Comparison of ENCODE assay signal across 1 cellular context in genomic region chr1:37926061-37926924, GRCh38.
TF ChIP-seq lines count a peak whose summit lies in the region.

No MANE protein-coding gene starts in this region.

TF ChIP-seq in GM12878, 131 proteins besides CTCF, POLR2A, EP300 and RAD21 (continued from another document):
- peak; percentile 44; the same call in 1 of the 2 replicates for TF ChIP-seq DPF2 (IDR thresholded peaks at IDR 0.05)
- peak; percentile 54 for TF ChIP-seq ATF2 (IDR thresholded peaks at IDR 0.05; ENCODE audit: low read length)
- TF ChIP-seq MYC (IDR thresholded peaks at IDR 0.05; ENCODE audit: insufficient read depth, insufficient read length, insufficient replicate concordance, low read length, severe bottlenecking): no peak
- peak; percentile 26 for TF ChIP-seq NBN (IDR thresholded peaks at IDR 0.05)
- peak; percentile 25; the same call in 1 of the 2 replicates for TF ChIP-seq ATF7 (IDR thresholded peaks at IDR 0.05; ENCODE audit: low read depth)
- TF ChIP-seq SRF (IDR thresholded peaks at IDR 0.05; ENCODE audit: low read depth in 2 of 2, low read length in 2 of 2): 0 out of 4 replicates have a peak, but pooled peaks of 1 of the 2 experiments have one; percentile 49
- peak; percentile 72 for TF ChIP-seq ZNF217 (IDR thresholded peaks at IDR 0.05)
- TF ChIP-seq BHLHE40 (IDR thresholded peaks at IDR 0.05; ENCODE audit: borderline replicate concordance in 1 of 2, low read depth in 2 of 2, low read length in 1 of 2): 0 out of 4 replicates have a peak, but pooled peaks of 1 of the 2 experiments have one; percentile 21
- TF ChIP-seq BMI1 (IDR thresholded peaks at IDR 0.05; ENCODE audit: borderline replicate concordance): no peak
- peak; percentile 84 for TF ChIP-seq NR2F1 (conservative IDR thresholded peaks at IDR 0.05)
- TF ChIP-seq ASH2L (IDR thresholded peaks at IDR 0.05; ENCODE audit: borderline replicate concordance, low read depth): peak; percentile 59; the same call in 1 of the 2 replicates
- TF ChIP-seq GATAD2B (conservative IDR thresholded peaks at IDR 0.05; ENCODE audit: low read depth): no peak
- TF ChIP-seq SREBF1 (IDR thresholded peaks at IDR 0.05; ENCODE audit: low read length): 0 out of 2 replicates have a peak, but pooled peaks have one; percentile 14
- no peak for TF ChIP-seq MTA2 (IDR thresholded peaks at IDR 0.05; ENCODE audit: low read depth)
- 0 out of 2 replicates have a peak, but pooled peaks have one; percentile 35 for TF ChIP-seq NR2C1 (IDR thresholded peaks at IDR 0.05)
- TF ChIP-seq POU2F2 (IDR thresholded peaks at IDR 0.05; ENCODE audit: borderline replicate concordance, low read depth, low read length): peak; percentile 58; the same call in 1 of the 3 replicates
- TF ChIP-seq JUND (IDR thresholded peaks at IDR 0.05; ENCODE audit: low read depth, low read length): no peak
- peak; percentile 84 for TF ChIP-seq MEF2A (IDR thresholded peaks at IDR 0.05; ENCODE audit: insufficient read depth, low read depth, low read length)
- TF ChIP-seq IKZF2 (IDR thresholded peaks at IDR 0.05): 0 out of 4 replicates have a peak, but pooled peaks of 1 of the 2 experiments have one; percentile 8
- TF ChIP-seq SMARCA5 (IDR thresholded peaks at IDR 0.05): peak; percentile 82
- no peak for TF ChIP-seq JUNB (IDR thresholded peaks at IDR 0.05)
- peak; percentile 46; the same call in 1 of the 2 replicates for TF ChIP-seq NFIC (IDR thresholded peaks at IDR 0.05; ENCODE audit: low read depth, low read length)
- peak; percentile 48 for TF ChIP-seq ZNF687 (IDR thresholded peaks at IDR 0.05)
- peak; percentile 51 for TF ChIP-seq RUNX3 (IDR thresholded peaks at IDR 0.05; ENCODE audit: low read length)
- peak; percentile 18; the same call in 1 of the 2 replicates for TF ChIP-seq CREB1 (IDR thresholded peaks at IDR 0.05; ENCODE audit: low read depth)
- TF ChIP-seq ZNF384 (IDR thresholded peaks at IDR 0.05; ENCODE audit: borderline replicate concordance, low read depth, low read length): peak; percentile 27; the same call in 1 of the 2 replicates
- no peak for TF ChIP-seq ZNF274 (IDR thresholded peaks at IDR 0.05; ENCODE audit: insufficient read depth, insufficient read length)
- peak; percentile 23; the same call in 1 of the 2 replicates for TF ChIP-seq SPI1 (IDR thresholded peaks at IDR 0.05; ENCODE audit: borderline replicate concordance, insufficient read depth, low read depth, low read length)
- TF ChIP-seq IKZF1 (conservative IDR thresholded peaks at IDR 0.05): peak; percentile 30; the same call in 1 of the 2 replicates
- no peak for TF ChIP-seq SMC3 (IDR thresholded peaks at IDR 0.05; ENCODE audit: borderline replicate concordance, low read length)
- peak; percentile 73 for TF ChIP-seq MEF2B (IDR thresholded peaks at IDR 0.05; ENCODE audit: partially characterized antibody, poor library complexity, severe bottlenecking)
